10 cellular contexts compared by ENCODE assay signal in the genomic region with DNA sequence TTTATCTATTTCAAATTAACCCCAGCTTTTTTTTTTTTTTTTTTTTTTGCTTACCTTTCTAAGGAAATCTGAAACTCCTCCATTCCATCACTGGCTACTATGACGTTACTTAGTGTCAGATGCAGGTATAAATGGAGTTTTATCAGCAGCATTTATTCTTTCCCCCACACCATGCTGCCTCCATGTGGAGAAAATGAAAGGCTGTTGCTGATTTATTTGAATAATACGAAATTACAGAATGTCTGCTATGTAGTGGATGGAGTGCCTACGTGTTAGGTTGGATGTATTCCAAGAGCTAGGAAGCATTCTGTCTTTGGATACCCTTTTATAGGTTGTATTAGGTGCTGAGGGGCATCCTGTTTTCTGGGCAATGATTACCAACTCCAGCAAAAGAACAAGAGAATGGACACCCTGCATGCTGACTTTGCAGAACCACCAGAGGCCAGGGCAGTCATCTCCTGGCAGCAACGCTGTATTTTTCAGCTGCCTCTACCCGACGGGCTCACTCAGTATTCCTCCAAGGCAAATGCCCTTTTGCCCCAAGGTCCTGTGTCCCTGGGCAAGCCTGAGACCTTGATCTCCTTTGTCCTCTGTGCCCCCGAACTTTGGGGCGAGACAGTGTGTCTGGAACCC.
DNase-seq lines count a peak whose midpoint lies in the region; TF ChIP-seq lines count a peak whose summit lies in the region.
"Had no signal": no experiment of that assay in that cellular context is flagged by ENCODE, and none has a peak within 500 bp of the region (broad histone marks: within the 10 kb centered on the region; RNA-seq: fewer than 3 reads in every experiment).

No MANE protein-coding gene starts in this region.

- peak; percentile 23 for TF ChIP-seq CTCF in Loucy (conservative IDR thresholded peaks at IDR 0.05; ENCODE audit: low read length)
- peak; percentile 58 for TF ChIP-seq CTCF in neural cell (IDR thresholded peaks at IDR 0.05; ENCODE audit: poor library complexity, severe bottlenecking)

- H3K9me3 ChIP-seq in Loucy (ENCODE audit: insufficient read depth, low read depth, low read length) (no peaks in the 10 kb centered on the region), neural cell (ENCODE audit: low read length) (no peaks in the 10 kb centered on the region), MG63 (no peaks in the 10 kb centered on the region)

- H3K4me1 ChIP-seq in Loucy (ENCODE audit: insufficient read depth, low read length, poor library complexity, severe bottlenecking), result no peaks in the 10 kb centered on the region

- H3K36me3 ChIP-seq in Loucy (ENCODE audit: insufficient read depth, low read length), result no peaks in the 10 kb centered on the region
- no peaks in the 10 kb centered on the region for H3K36me3 ChIP-seq in neural cell (ENCODE audit: insufficient read depth, low read length)
- H3K36me3 ChIP-seq in MG63, result no peaks in the 10 kb centered on the region

- H3K4me3 ChIP-seq in Loucy (ENCODE audit: low read length, poor library complexity, severe bottlenecking) (no peak overlapping the region), neural cell (ENCODE audit: low read length) (no peak overlapping the region), MG63 (no peak overlapping the region)

- in situ Hi-C loops in Caki2 (cut with HindIII; ENCODE audit: low pct_unique_long_range_greater_than_20kb, low sequenced_read_pairs), result no loop called here

- no peaks in the 10 kb centered on the region for H3K9me2 ChIP-seq in Loucy (replicated peaks; ENCODE audit: low read depth, low read length)
- no peaks in the 10 kb centered on the region for H3K9me2 ChIP-seq in neural cell (ENCODE audit: insufficient read depth, low read length)

- H2AFZ ChIP-seq in Loucy (ENCODE audit: low read length), result no peak overlapping the region
- no peak overlapping the region for H2AFZ ChIP-seq in neural cell (ENCODE audit: low read depth, low read length)

- H4K20me1 ChIP-seq in Loucy (ENCODE audit: insufficient read depth, low read length, poor library complexity, severe bottlenecking) (no peaks in the 10 kb centered on the region), neural cell (ENCODE audit: insufficient read depth) (no peaks in the 10 kb centered on the region)

- no peak overlapping the region for H3K27ac ChIP-seq in neural cell (ENCODE audit: low read length)

- TF ChIP-seq RAD21 in neural cell (conservative IDR thresholded peaks at IDR 0.05), result peak; percentile 65

- no peak overlapping the region for H3K9ac ChIP-seq in Loucy (ENCODE audit: low read depth, low read length, poor library complexity, severe bottlenecking)
- H3K9ac ChIP-seq in neural cell (ENCODE audit: low read length), result no peak overlapping the region

- no peak for TF ChIP-seq EP300 in neural cell (conservative IDR thresholded peaks at IDR 0.05; ENCODE audit: poor library complexity, severe bottlenecking)

- H3K4me2 ChIP-seq in Loucy (ENCODE audit: low read depth, low read length, poor library complexity, severe bottlenecking) (no peak overlapping the region), neural cell (ENCODE audit: low read length) (no peak overlapping the region)

- DNase-seq in Caki2 (ENCODE audit: low read depth), result peak; percentile 30
- peak; percentile 42 for DNase-seq in dermis blood vessel endothelial cell
- DNase-seq in activated CD8-positive, alpha-beta memory T cell treated with anti-CD3 and anti-CD28 coated beads for 24 hours, result no peak
- no peak for DNase-seq in NCI-H187 treated with DMSO at 0.1 percent for 48 hours (lab: John Stamatoyannopoulos, UW)
- no peak for DNase-seq in MG63
- DNase-seq in T-helper 1 cell, result no peak
- DNase-seq: HCEC 1CT, NCI-H1417 treated with DMSO at 0.1 percent for 48 hours had no signal

- H3K79me2 ChIP-seq in Loucy (ENCODE audit: insufficient read depth, low read length) (no peaks in the 10 kb centered on the region), neural cell (replicated peaks; ENCODE audit: insufficient read depth, low read length) (no peaks in the 10 kb centered on the region)

- H3F3A ChIP-seq in Loucy (ENCODE audit: low read depth) (no peaks in the 10 kb centered on the region), neural cell (ENCODE audit: insufficient read depth, low read length, poor library complexity, severe bottlenecking) (no peaks in the 10 kb centered on the region)

- no peaks in the 10 kb centered on the region for H3K27me3 ChIP-seq in Loucy (ENCODE audit: insufficient read depth, low read length, poor library complexity, severe bottlenecking)
- no peaks in the 10 kb centered on the region for H3K27me3 ChIP-seq in neural cell (ENCODE audit: insufficient read depth, low read depth, low read length)
- no peaks in the 10 kb centered on the region for H3K27me3 ChIP-seq in MG63

TF ChIP-seq in neural cell, 6 proteins besides CTCF, POLR2A, EP300 and RAD21:
- TF ChIP-seq EZH2 (IDR thresholded peaks at IDR 0.05; ENCODE audit: borderline replicate concordance, insufficient read depth, low read length, poor library complexity, severe bottlenecking) (no peak), TAF1 (IDR thresholded peaks at IDR 0.05; ENCODE audit: low read depth) (no peak), SMC3 (conservative IDR thresholded peaks at IDR 0.05; ENCODE audit: poor library complexity) (peak; percentile 60)

Comparison
In these comparisons a context has a peak if more than half of its experiments do, and no peak if none do; other contexts are left out.
1. DNase-seq: peak in Caki2 (single experiment) and dermis blood vessel endothelial cell (single experiment); none in activated CD8-positive, alpha-beta memory T cell treated with anti-CD3 and anti-CD28 coated beads for 24 hours (single experiment), NCI-H187 treated with DMSO at 0.1 percent for 48 hours (single experiment), MG63 (single experiment) and T-helper 1 cell (0 of 5).